ENCODE assay signal across 22 cellular contexts in genomic region chr14:105391541-105391940, GRCh38. TPM values are rescaled to one million over a fixed set of nuclear protein-coding genes. Genes with fewer than 3 reads are reported as not detected.
DNase-seq lines count a peak whose midpoint lies in the region; ATAC-seq and TF ChIP-seq lines count a peak whose summit lies in the region.
"Had no signal": no experiment of that assay in that cellular context is flagged by ENCODE, and none has a peak within 500 bp of the region (broad histone marks: within the 10 kb centered on the region; RNA-seq: fewer than 3 reads in every experiment).

No MANE protein-coding gene starts in this region.

- peaks cover 6% of the 10 kb centered on the region for H3K4me1 Mint-ChIP-seq in T-helper 2 cell treated with Interferon-gamma antibody and Interleukin-4, amounts not matched to agents 5 μg/mL and 100 μg/mL, for 36 hours (ENCODE audit: low read depth)
- no peaks in the 10 kb centered on the region for H3K4me1 Mint-ChIP-seq in WTC11

- H3K36me3 Mint-ChIP-seq in T-helper 2 cell treated with Interferon-gamma antibody and Interleukin-4, amounts not matched to agents 5 μg/mL and 100 μg/mL, for 36 hours (ENCODE audit: low read depth), result no peaks in the 10 kb centered on the region
- H3K36me3 Mint-ChIP-seq in WTC11, result peaks cover 3% of the 10 kb centered on the region; the same call in 1 of the 2 replicates

- POLR2A ChIA-PET in WTC11 (lab: Charles Lee), result no interaction called here

- H3K9me3 ChIP-seq in BLaER1, result no peaks in the 10 kb centered on the region

- H3K27me3 ChIP-seq in BLaER1, result no peaks in the 10 kb centered on the region

- intact Hi-C loops in left colon (cut with DNase I, micrococcal nuclease), result no loop called here

- no peaks in the 10 kb centered on the region for H3K9me3 Mint-ChIP-seq in T-helper 2 cell treated with Interferon-gamma antibody and Interleukin-4, amounts not matched to agents 5 μg/mL and 100 μg/mL, for 36 hours
- H3K9me3 Mint-ChIP-seq in WTC11, result no peaks in the 10 kb centered on the region

- no peak for TF ChIP-seq CTCF in WTC11 (IDR thresholded peaks at IDR 0.05)

- peaks cover 13% of the 10 kb centered on the region; the same call in 1 of the 2 replicates for H4K20me1 ChIP-seq in BLaER1

- H3K9ac ChIP-seq in BLaER1, result peak overlapping the region; percentile 30; the same call in 1 of the 2 replicates

- H3K36me3 ChIP-seq in BLaER1, result peaks cover 18% of the 10 kb centered on the region

- ATAC-seq in WTC11 (no peak), left colon (no peak)

- no peaks in the 10 kb centered on the region for H3K27me3 Mint-ChIP-seq in T-helper 2 cell treated with Interferon-gamma antibody and Interleukin-4, amounts not matched to agents 5 μg/mL and 100 μg/mL, for 36 hours (ENCODE audit: low read depth)
- no peaks in the 10 kb centered on the region for H3K27me3 Mint-ChIP-seq in WTC11 (ENCODE audit: low read depth)

- H3K4me1 ChIP-seq in BLaER1, result peaks cover 95% of the 10 kb centered on the region

- no peak for DNase-seq in T-helper 2 cell treated with Interferon-gamma antibody and Interleukin-4, amounts not matched to agents 5 μg/mL and 100 μg/mL, for 36 hours (ENCODE audit: low spot score)
- no peak for DNase-seq in T-helper 2 cell
- no peak for DNase-seq in WTC11 (ENCODE audit: low spot score)
- DNase-seq in left kidney (ENCODE audit: low read depth, low spot score), result peak; percentile 27
- DNase-seq in NCI-H1436 (lab: John Stamatoyannopoulos, UW), result no peak
- DNase-seq in left colon, result no peak
- DNase-seq in HUDEP-2 (lab: John Stamatoyannopoulos, UW; ENCODE audit: unreplicated experiment in 76 of 76), result no peak
- DNase-seq: ACHN, C1 segment of cervical spinal cord, EL, GF-D8, Karpas-422, MV-4-11, NCI-H1105 treated with DMSO at 0.1 percent for 48 hours, NCI-H1694, NCI-H2081, NCI-H2171, NCI-H524 treated with DMSO at 0.1 percent for 48 hours, SHP77 had no signal

- no peak overlapping the region for H3K4me3 ChIP-seq in BLaER1

- H3K4me3 Mint-ChIP-seq in T-helper 2 cell treated with Interferon-gamma antibody and Interleukin-4, amounts not matched to agents 5 μg/mL and 100 μg/mL, for 36 hours, result no peak overlapping the region
- H3K4me3 Mint-ChIP-seq in WTC11, result no peak overlapping the region

- H3K27ac Mint-ChIP-seq in T-helper 2 cell treated with Interferon-gamma antibody and Interleukin-4, amounts not matched to agents 5 μg/mL and 100 μg/mL, for 36 hours, result peak overlapping the region; percentile 31
- peak overlapping the region; percentile 38; the same call in 1 of the 2 replicates for H3K27ac Mint-ChIP-seq in WTC11

- H3K27ac ChIP-seq in BLaER1, result peak overlapping the region; percentile 86
- H3K27ac ChIP-seq: 22Rv1 had no signal

- CTCF ChIA-PET in WTC11 (lab: Charles Lee), result interaction anchor here (1.7 kb wide), 1 partner anchor 14 kb away, joined by 4 read pairs; no protein-coding TSS in a partner anchor

- peak overlapping the region; percentile 89 for H3K4me2 ChIP-seq in BLaER1

TF ChIP-seq in WTC11, 78 proteins besides CTCF, POLR2A, EP300 and RAD21:
- TF ChIP-seq MAX (CRISPR knock-in tag; IDR thresholded peaks at IDR 0.05), result no peak
TF ChIP-seq in WTC11: peak in this region for 0.

RNA-seq across cellular contexts. Expression of gene TEX22, which starts 6.8 kb away (rescaled TPM):
- total RNA-seq in WTC11 (2021) (0.55 to 2.2 TPM (median 0.87 TPM) in 3 replicates), left colon (1 to 10 TPM in 1 of 2 donors, under 1 TPM in 1; 0.49 to 1.3 TPM)
- total RNA-seq: M059J had no signal

RNA-seq across cellular contexts. Expression of gene MTA1, which starts 28.1 kb away (rescaled TPM):
- total RNA-seq in WTC11 (2021) (248 to 279 TPM (median 251 TPM) in 3 replicates), left colon (10 to 100 TPM; 59.2 to 77.4 TPM)
